In the genomic region with DNA sequence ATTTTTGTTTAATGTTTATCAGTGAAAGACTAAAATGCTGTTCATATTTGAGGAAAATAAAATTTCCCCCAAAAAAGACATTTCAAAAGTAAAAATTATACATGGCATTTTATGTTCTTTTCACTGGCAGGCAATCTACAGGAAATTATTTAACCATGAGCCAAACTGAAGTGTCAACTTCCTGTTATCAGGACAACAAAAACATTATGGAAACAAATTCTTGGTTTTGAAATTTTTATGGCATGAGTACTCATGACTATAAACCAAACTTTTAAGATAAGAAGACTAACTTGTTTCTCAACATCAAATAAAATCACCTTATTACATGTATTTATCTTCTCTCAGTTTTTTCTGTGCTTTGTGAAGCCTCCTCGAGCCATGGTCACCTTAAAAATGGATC, we compare ENCODE assay signal across 16 cellular contexts.
DNase-seq lines count a peak whose midpoint lies in the region.
"Had no signal": no experiment of that assay in that cellular context is flagged by ENCODE, and none has a peak within 500 bp of the region (broad histone marks: within the 10 kb centered on the region; RNA-seq: fewer than 3 reads in every experiment).

No MANE protein-coding gene starts in this region.

- no peaks in the 10 kb centered on the region for H3K9me3 ChIP-seq in SK-N-MC (ENCODE audit: low read depth, low read length)
- H3K9me3 ChIP-seq: BLaER1, testis had no signal

- DNase-seq in GM04504 (ENCODE audit: low read depth) (peak; percentile 38), SK-N-MC (ENCODE audit: low read depth, low spot score) (peak; percentile 5), epithelial cell of prostate (ENCODE audit: low read depth, low spot score) (no peak), pulmonary artery endothelial cell (ENCODE audit: low read depth, low spot score) (peak; percentile 32), NCI-H82 (lab: John Stamatoyannopoulos, UW) (no peak), GOT3 (lab: John Stamatoyannopoulos, UW) (no peak)
- DNase-seq in activated T-cell treated with anti-CD3 and anti-CD28 coated beads, Interleukin-2, amount 50 U/mL, for 48 hours, result no peak
- DNase-seq in stimulated activated CD4-positive, alpha-beta T cell treated with anti-CD3 and anti-CD28 coated beads, Interleukin-4, amount 100 ng/mL, for 1 hour, result no peak
- DNase-seq: activated CD4-positive, alpha-beta T cell treated with anti-CD3 and anti-CD28 coated beads, Interleukin-2, amount 50 U/mL, for 48 hours; activated naive CD4-positive, alpha-beta T cell treated with anti-CD3 and anti-CD28 coated beads, Interleukin-2, amount 10 ng/mL, durations not matched to agents 7 days and 5 days; MV-4-11; NCI-H2029; NCI-H510A; T-cell; testis had no signal

- H3K36me3 ChIP-seq in SK-N-MC (ENCODE audit: insufficient read depth, low read length), result no peaks in the 10 kb centered on the region
- H3K36me3 ChIP-seq: BLaER1 had no signal

- H3K27ac ChIP-seq in SK-N-MC (no peak overlapping the region), epithelial cell of prostate (peak overlapping the region; percentile 23)
- H3K27ac ChIP-seq: BLaER1, testis had no signal

- H3K9ac ChIP-seq in SK-N-MC (ENCODE audit: insufficient read length), result no peak overlapping the region
- H3K9ac ChIP-seq: BLaER1 had no signal

- no peak overlapping the region for H3K4me3 ChIP-seq in SK-N-MC
- H3K4me3 ChIP-seq: BLaER1, testis had no signal

Comparison
In these comparisons a context has a peak if more than half of its experiments do, and no peak if none do; other contexts are left out.
1. DNase-seq: peak in GM04504 (single experiment), SK-N-MC (single experiment) and pulmonary artery endothelial cell (single experiment); none in epithelial cell of prostate (single experiment), activated T-cell treated with anti-CD3 and anti-CD28 coated beads, Interleukin-2, amount 50 U/mL, for 48 hours (0 of 2), stimulated activated CD4-positive, alpha-beta T cell treated with anti-CD3 and anti-CD28 coated beads, Interleukin-4, amount 100 ng/mL, for 1 hour (single experiment), NCI-H82 (single experiment) and GOT3 (single experiment).